1 cellular context compared by ENCODE assay signal in the genomic region with DNA sequence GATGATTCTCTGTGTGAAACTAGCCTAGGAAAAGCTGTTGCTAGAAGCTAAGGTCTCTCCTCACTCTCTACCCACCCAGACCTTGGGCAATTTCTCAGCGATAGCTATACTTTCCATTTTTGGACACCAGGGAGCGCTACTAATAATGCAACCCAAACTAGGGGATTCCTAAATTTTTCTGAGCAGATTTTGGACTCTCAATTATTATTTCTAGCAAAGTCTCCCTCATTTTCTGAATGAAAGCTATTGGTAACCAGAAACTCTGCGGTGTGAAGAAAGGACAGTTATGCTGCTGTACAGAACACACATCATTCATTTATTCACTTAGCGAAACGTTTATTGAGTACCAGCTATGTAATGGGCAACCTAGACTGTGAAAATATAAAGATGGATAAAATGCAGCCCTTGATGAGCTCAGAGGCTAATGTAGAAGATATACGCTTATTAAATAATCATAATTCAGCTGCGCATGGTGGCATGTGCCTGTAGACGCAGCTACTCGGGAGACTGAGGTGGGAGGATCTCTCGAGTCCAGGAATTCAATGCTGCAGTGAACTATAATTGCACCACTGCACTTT.
TF ChIP-seq lines count a peak whose summit lies in the region.

No MANE protein-coding gene starts in this region.

TF ChIP-seq in GM23338, 12 proteins besides CTCF, POLR2A, EP300 and RAD21 (continued from another document):
- TF ChIP-seq, protein P1, sequence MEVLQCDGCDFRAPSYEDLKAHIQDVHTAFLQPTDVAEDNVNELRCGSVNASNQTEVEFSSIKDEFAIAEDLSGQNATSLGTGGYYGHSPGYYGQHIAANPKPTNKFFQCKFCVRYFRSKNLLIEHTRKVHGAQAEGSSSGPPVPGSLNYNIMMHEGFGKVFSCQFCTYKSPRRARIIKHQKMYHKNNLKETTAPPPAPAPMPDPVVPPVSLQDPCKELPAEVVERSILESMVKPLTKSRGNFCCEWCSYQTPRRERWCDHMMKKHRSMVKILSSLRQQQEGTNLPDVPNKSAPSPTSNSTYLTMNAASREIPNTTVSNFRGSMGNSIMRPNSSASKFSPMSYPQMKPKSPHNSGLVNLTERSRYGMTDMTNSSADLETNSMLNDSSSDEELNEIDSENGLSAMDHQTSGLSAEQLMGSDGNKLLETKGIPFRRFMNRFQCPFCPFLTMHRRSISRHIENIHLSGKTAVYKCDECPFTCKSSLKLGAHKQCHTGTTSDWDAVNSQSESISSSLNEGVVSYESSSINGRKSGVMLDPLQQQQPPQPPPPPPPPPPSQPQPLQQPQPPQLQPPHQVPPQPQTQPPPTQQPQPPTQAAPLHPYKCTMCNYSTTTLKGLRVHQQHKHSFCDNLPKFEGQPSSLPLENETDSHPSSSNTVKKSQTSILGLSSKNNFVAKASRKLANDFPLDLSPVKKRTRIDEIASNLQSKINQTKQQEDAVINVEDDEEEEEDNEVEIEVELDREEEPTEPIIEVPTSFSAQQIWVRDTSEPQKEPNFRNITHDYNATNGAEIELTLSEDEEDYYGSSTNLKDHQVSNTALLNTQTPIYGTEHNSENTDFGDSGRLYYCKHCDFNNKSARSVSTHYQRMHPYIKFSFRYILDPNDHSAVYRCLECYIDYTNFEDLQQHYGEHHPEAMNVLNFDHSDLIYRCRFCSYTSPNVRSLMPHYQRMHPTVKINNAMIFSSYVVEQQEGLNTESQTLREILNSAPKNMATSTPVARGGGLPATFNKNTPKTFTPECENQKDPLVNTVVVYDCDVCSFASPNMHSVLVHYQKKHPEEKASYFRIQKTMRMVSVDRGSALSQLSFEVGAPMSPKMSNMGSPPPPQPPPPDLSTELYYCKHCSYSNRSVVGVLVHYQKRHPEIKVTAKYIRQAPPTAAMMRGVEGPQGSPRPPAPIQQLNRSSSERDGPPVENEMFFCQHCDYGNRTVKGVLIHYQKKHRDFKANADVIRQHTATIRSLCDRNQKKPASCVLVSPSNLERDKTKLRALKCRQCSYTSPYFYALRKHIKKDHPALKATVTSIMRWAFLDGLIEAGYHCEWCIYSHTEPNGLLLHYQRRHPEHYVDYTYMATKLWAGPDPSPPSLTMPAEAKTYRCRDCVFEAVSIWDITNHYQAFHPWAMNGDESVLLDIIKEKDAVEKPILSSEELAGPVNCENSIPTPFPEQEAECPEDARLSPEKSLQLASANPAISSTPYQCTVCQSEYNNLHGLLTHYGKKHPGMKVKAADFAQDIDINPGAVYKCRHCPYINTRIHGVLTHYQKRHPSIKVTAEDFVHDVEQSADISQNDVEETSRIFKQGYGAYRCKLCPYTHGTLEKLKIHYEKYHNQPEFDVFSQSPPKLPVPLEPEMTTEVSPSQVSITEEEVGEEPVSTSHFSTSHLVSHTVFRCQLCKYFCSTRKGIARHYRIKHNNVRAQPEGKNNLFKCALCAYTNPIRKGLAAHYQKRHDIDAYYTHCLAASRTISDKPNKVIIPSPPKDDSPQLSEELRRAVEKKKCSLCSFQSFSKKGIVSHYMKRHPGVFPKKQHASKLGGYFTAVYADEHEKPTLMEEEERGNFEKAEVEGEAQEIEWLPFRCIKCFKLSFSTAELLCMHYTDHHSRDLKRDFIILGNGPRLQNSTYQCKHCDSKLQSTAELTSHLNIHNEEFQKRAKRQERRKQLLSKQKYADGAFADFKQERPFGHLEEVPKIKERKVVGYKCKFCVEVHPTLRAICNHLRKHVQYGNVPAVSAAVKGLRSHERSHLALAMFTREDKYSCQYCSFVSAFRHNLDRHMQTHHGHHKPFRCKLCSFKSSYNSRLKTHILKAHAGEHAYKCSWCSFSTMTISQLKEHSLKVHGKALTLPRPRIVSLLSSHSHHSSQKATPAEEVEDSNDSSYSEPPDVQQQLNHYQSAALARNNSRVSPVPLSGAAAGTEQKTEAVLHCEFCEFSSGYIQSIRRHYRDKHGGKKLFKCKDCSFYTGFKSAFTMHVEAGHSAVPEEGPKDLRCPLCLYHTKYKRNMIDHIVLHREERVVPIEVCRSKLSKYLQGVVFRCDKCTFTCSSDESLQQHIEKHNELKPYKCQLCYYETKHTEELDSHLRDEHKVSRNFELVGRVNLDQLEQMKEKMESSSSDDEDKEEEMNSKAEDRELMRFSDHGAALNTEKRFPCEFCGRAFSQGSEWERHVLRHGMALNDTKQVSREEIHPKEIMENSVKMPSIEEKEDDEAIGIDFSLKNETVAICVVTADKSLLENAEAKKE (CRISPR knock-in tag; IDR thresholded peaks at IDR 0.05), result no peak
- TF ChIP-seq, protein P2, sequence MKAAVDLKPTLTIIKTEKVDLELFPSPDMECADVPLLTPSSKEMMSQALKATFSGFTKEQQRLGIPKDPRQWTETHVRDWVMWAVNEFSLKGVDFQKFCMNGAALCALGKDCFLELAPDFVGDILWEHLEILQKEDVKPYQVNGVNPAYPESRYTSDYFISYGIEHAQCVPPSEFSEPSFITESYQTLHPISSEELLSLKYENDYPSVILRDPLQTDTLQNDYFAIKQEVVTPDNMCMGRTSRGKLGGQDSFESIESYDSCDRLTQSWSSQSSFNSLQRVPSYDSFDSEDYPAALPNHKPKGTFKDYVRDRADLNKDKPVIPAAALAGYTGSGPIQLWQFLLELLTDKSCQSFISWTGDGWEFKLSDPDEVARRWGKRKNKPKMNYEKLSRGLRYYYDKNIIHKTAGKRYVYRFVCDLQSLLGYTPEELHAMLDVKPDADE (IDR thresholded peaks at IDR 0.05), result no peak
- no peak for TF ChIP-seq EZH2 (IDR thresholded peaks at IDR 0.05; ENCODE audit: low read depth, unreplicated experiment)
- TF ChIP-seq, protein P3, sequence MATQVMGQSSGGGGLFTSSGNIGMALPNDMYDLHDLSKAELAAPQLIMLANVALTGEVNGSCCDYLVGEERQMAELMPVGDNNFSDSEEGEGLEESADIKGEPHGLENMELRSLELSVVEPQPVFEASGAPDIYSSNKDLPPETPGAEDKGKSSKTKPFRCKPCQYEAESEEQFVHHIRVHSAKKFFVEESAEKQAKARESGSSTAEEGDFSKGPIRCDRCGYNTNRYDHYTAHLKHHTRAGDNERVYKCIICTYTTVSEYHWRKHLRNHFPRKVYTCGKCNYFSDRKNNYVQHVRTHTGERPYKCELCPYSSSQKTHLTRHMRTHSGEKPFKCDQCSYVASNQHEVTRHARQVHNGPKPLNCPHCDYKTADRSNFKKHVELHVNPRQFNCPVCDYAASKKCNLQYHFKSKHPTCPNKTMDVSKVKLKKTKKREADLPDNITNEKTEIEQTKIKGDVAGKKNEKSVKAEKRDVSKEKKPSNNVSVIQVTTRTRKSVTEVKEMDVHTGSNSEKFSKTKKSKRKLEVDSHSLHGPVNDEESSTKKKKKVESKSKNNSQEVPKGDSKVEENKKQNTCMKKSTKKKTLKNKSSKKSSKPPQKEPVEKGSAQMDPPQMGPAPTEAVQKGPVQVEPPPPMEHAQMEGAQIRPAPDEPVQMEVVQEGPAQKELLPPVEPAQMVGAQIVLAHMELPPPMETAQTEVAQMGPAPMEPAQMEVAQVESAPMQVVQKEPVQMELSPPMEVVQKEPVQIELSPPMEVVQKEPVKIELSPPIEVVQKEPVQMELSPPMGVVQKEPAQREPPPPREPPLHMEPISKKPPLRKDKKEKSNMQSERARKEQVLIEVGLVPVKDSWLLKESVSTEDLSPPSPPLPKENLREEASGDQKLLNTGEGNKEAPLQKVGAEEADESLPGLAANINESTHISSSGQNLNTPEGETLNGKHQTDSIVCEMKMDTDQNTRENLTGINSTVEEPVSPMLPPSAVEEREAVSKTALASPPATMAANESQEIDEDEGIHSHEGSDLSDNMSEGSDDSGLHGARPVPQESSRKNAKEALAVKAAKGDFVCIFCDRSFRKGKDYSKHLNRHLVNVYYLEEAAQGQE (IDR thresholded peaks at IDR 0.05; ENCODE audit: unreplicated experiment), result no peak
- no peak for TF ChIP-seq STAT1 (IDR thresholded peaks at IDR 0.05; ENCODE audit: unreplicated experiment)
